Comparison of ENCODE assay signal across 8 cellular contexts in genomic region chr13:74132768-74133656, GRCh38. TPM values are rescaled to one million over a fixed set of nuclear protein-coding genes. Genes with fewer than 3 reads are reported as not detected.
A peak's percentile ranks its signal among the peaks of the same experiment; 100 is the strongest.
DNase-seq lines count a peak whose midpoint lies in the region; ATAC-seq, FAIRE-seq and TF ChIP-seq lines count a peak whose summit lies in the region.

No MANE protein-coding gene starts in this region.

- no peak overlapping the region for H3K4ac ChIP-seq in trophoblast cell (ENCODE audit: low read depth, low read length)

- H3K4me3 ChIP-seq in GM08714 (ENCODE audit: low read length) (peak overlapping the region; percentile 91), Panc1 (ENCODE audit: low read depth in 2 of 2, low read length in 2 of 2) (peak overlapping the region; percentile 60 to 61), trophoblast cell (ENCODE audit: low read depth, low read length) (peak overlapping the region; percentile 61)

- H3K23ac ChIP-seq in trophoblast cell (ENCODE audit: low read length), result no peak overlapping the region

- H3K27ac Mint-ChIP-seq in glutamatergic neuron (ENCODE audit: unreplicated experiment), result peak overlapping the region; percentile 99

- H2BK12ac ChIP-seq in trophoblast cell (ENCODE audit: low read length), result no peak overlapping the region

- H3K4me3 Mint-ChIP-seq in glutamatergic neuron (ENCODE audit: unreplicated experiment), result peak overlapping the region; percentile 100

- H2BK5ac ChIP-seq in trophoblast cell (ENCODE audit: low read depth, low read length, poor library complexity), result no peak overlapping the region

- DNase-seq in Panc1 (ENCODE audit: low read depth, low spot score) (no peak), glutamatergic neuron (peak; percentile 52), trophoblast cell (no peak), urothelium cell line (ENCODE audit: low spot score) (no peak)
- DNase-seq in activated naive CD4-positive, alpha-beta T cell treated with Interleukin-2 at 50 U/mL for 16 hours, result peak; percentile 62

- TF ChIP-seq CTCF in Panc1 (IDR thresholded peaks at IDR 0.05) (no peak), glutamatergic neuron (IDR thresholded peaks at IDR 0.05; ENCODE audit: partially characterized antibody, unreplicated experiment) (no peak)

- intact Hi-C loops in Panc1 (cut with micrococcal nuclease; ENCODE audit: unreplicated experiment), result loop anchor here (10.0 kb wide), 1 partner anchor 298 kb away; no protein-coding TSS in a partner anchor

- H3K9ac ChIP-seq in trophoblast cell (ENCODE audit: low read length), result no peak overlapping the region

- H3K79me1 ChIP-seq in trophoblast cell (ENCODE audit: low read length), result peaks cover 19% of the 10 kb centered on the region

- CTCF ChIA-PET in Panc1 (lab: Charles Lee), result no interaction called here

- H2AK5ac ChIP-seq in trophoblast cell (ENCODE audit: low read length), result no peak overlapping the region

- H3K27me3 ChIP-seq in Panc1 (ENCODE audit: control insufficient read depth, insufficient read depth, low read length), result no peaks in the 10 kb centered on the region
- H3K27me3 ChIP-seq in trophoblast cell (ENCODE audit: insufficient read depth, low read length), result no peaks in the 10 kb centered on the region

- H3K4me1 ChIP-seq in Panc1 (ENCODE audit: control insufficient read depth, insufficient read depth, low read length), result peaks cover 11% of the 10 kb centered on the region
- H3K4me1 ChIP-seq in trophoblast cell (ENCODE audit: control insufficient read depth in 1 of 2, insufficient read depth in 2 of 2, low read length in 2 of 2), result peaks cover 0 to 9% of the 10 kb centered on the region in 2 experiments

- H3K9me3 ChIP-seq in Panc1 (ENCODE audit: control insufficient read depth, insufficient read depth, low read depth, low read length) (no peaks in the 10 kb centered on the region), trophoblast cell (ENCODE audit: insufficient read depth, low read depth, low read length) (no peaks in the 10 kb centered on the region)

- H3K27me3 Mint-ChIP-seq in glutamatergic neuron (ENCODE audit: unreplicated experiment), result peaks cover 12% of the 10 kb centered on the region

- H3K36me3 Mint-ChIP-seq in glutamatergic neuron (ENCODE audit: unreplicated experiment), result no peaks in the 10 kb centered on the region

- H3K9me3 Mint-ChIP-seq in glutamatergic neuron (ENCODE audit: unreplicated experiment), result peaks cover 13% of the 10 kb centered on the region

- H3K79me2 ChIP-seq in trophoblast cell (ENCODE audit: control insufficient read depth, insufficient read depth, low read length, poor library complexity), result peaks cover 7% of the 10 kb centered on the region

- no CpG with 5 or more reads among the region's 34 CpGs for WGBS in trophoblast cell (ENCODE audit: extremely low coverage, insufficient coverage, insufficient read length)

- ATAC-seq in Panc1 (no peak), GM21717 (IDR thresholded peaks at IDR 0.05; ENCODE audit: unreplicated experiment) (no peak), HG02938 (IDR thresholded peaks at IDR 0.05; ENCODE audit: unreplicated experiment) (no peak)

- H3K36me3 ChIP-seq in Panc1 (ENCODE audit: control insufficient read depth, insufficient read depth, low read length) (no peaks in the 10 kb centered on the region), trophoblast cell (ENCODE audit: control insufficient read depth in 1 of 2, insufficient read depth in 2 of 2, low read length in 2 of 2) (no peaks in the 10 kb centered on the region)

- no peak overlapping the region for H4K12ac ChIP-seq in trophoblast cell (ENCODE audit: low read depth, low read length)

- no peak for FAIRE-seq in urothelium cell line (lab: Jason Lieb, UNC)

- peak overlapping the region; percentile 17; the same call in 1 of the 2 replicates for H3K27ac ChIP-seq in Panc1 (ENCODE audit: low read length)
- H3K27ac ChIP-seq in trophoblast cell (ENCODE audit: low read depth, low read length), result no peak overlapping the region

- peaks cover 15% of the 10 kb centered on the region for H3K4me1 Mint-ChIP-seq in glutamatergic neuron (ENCODE audit: low read depth, unreplicated experiment)

- POLR2A ChIA-PET in Panc1 (lab: Charles Lee), result interaction anchor here (0.6 kb wide), 1 partner anchor 157 kb away, joined by 3 read pairs; no protein-coding TSS in a partner anchor

- BruUV-seq in Panc1 (replicated peaks; lab: Mats Ljungman, UMichigan), result no TSS peak

- H3K18ac ChIP-seq in trophoblast cell (ENCODE audit: low read length), result no peak overlapping the region

- H3K4me2 ChIP-seq in trophoblast cell (ENCODE audit: low read length), result peak overlapping the region; percentile 92

- H4K8ac ChIP-seq in trophoblast cell (ENCODE audit: low read depth, low read length), result no peak overlapping the region

- no peak overlapping the region for H4K91ac ChIP-seq in trophoblast cell (ENCODE audit: low read depth, low read length)

- in situ Hi-C loops in Panc1 (cut with HindIII; ENCODE audit: low pct_unique_long_range_greater_than_20kb, low sequenced_read_pairs), result no loop called here

- no peak overlapping the region for H2AFZ ChIP-seq in trophoblast cell (ENCODE audit: insufficient read depth, low read length, poor library complexity)

- no peak overlapping the region for H3K14ac ChIP-seq in trophoblast cell (ENCODE audit: low read length)

- no peak overlapping the region for H2BK120ac ChIP-seq in trophoblast cell (ENCODE audit: insufficient read depth, low read length, poor library complexity)

RNA-seq across cellular contexts. Expression of gene KLF12, which starts 1.2 kb away (rescaled TPM):
- 4.2 TPM for total RNA-seq in Panc1 (2021; ENCODE audit: unreplicated experiment)
- polyA plus RNA-seq in Panc1 (2012; ENCODE audit: insufficient read length), result 1.1 TPM
- 59.9 TPM for total RNA-seq in glutamatergic neuron (ENCODE audit: unreplicated experiment)
- polyA plus RNA-seq in trophoblast cell (2013), result 3.2 and 3.8 TPM in 2 replicates

Comparison
In these comparisons a context has a peak if more than half of its experiments do, and no peak if none do; other contexts are left out.
1. DNase-seq: peak in activated naive CD4-positive, alpha-beta T cell treated with Interleukin-2 at 50 U/mL for 16 hours (single experiment) and glutamatergic neuron (single experiment); none in Panc1 (single experiment), trophoblast cell (0 of 2) and urothelium cell line (single experiment).
2. RNA of gene KLF12, which starts 1.2 kb away (total RNA-seq): 59.9 TPM in glutamatergic neuron (single experiment); 4.2 TPM in Panc1 (single experiment); every median in the first group is over 10 times any median in the second.
3. Peak in every context shown above with its lines, with median percentiles within 50 percentile points of each other: H3K4me3 ChIP-seq.